ENCODE assay signal across 1 cellular context in the genomic region with DNA sequence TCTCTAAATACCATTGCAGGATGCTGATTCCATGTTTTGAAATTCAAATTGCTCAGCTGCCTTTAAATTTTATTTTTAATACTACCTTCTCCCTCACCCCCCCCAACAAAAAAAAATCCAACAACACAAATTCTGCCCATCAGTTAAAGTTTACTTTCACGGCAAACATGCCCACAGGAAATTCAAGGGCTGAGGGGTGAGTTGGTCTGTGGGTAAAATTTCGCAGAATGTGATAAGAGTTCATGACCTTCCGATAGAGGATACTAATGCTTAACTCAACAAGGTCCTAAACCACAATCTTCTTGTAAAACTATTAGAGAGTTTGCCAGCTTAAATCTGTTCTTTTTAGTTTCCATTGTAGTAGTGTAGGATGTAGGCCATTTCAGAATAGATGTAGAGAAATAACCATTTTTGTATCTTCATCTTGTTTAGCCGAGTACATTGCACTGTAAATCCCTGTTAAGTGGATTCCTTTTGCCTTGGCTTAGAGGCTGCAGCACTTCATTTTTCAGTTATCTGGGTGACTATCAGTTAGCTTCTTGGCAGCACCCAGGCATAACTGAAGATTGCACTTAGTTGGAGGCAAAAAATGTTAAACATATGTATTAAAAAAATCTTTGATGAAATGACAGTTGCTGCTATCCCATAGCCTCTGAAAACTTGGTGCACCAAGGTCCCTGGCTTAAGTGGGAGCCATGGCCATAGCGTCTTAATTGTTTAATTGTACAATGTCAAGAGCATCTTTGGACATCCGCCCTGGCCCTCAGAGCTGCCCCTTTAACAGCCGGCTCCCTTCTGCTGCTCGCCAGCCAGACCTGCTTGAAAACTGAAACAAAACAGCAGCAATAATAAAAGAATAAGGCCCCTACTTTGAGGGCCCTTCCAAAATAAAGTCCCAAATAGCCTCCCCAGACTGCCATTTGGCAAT.
TF ChIP-seq lines count a peak whose summit lies in the region.

No MANE protein-coding gene starts in this region.

TF ChIP-seq in HCT116, 20 proteins besides CTCF, POLR2A, EP300 and RAD21 (continued from another document):
- TF ChIP-seq, protein P1, sequence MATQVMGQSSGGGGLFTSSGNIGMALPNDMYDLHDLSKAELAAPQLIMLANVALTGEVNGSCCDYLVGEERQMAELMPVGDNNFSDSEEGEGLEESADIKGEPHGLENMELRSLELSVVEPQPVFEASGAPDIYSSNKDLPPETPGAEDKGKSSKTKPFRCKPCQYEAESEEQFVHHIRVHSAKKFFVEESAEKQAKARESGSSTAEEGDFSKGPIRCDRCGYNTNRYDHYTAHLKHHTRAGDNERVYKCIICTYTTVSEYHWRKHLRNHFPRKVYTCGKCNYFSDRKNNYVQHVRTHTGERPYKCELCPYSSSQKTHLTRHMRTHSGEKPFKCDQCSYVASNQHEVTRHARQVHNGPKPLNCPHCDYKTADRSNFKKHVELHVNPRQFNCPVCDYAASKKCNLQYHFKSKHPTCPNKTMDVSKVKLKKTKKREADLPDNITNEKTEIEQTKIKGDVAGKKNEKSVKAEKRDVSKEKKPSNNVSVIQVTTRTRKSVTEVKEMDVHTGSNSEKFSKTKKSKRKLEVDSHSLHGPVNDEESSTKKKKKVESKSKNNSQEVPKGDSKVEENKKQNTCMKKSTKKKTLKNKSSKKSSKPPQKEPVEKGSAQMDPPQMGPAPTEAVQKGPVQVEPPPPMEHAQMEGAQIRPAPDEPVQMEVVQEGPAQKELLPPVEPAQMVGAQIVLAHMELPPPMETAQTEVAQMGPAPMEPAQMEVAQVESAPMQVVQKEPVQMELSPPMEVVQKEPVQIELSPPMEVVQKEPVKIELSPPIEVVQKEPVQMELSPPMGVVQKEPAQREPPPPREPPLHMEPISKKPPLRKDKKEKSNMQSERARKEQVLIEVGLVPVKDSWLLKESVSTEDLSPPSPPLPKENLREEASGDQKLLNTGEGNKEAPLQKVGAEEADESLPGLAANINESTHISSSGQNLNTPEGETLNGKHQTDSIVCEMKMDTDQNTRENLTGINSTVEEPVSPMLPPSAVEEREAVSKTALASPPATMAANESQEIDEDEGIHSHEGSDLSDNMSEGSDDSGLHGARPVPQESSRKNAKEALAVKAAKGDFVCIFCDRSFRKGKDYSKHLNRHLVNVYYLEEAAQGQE (IDR thresholded peaks at IDR 0.05; ENCODE audit: low read depth): no peak
- TF ChIP-seq TCF7L2 (IDR thresholded peaks at IDR 0.05; ENCODE audit: borderline replicate concordance, extremely low read depth, insufficient read depth, insufficient read length) (no peak), CEBPB (IDR thresholded peaks at IDR 0.05; ENCODE audit: low read depth) (no peak), ELF1 (IDR thresholded peaks at IDR 0.05; ENCODE audit: borderline replicate concordance, low read depth) (no peak)
- TF ChIP-seq, protein P2, sequence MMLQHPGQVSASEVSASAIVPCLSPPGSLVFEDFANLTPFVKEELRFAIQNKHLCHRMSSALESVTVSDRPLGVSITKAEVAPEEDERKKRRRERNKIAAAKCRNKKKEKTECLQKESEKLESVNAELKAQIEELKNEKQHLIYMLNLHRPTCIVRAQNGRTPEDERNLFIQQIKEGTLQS (IDR thresholded peaks at IDR 0.05): no peak
- TF ChIP-seq, protein P3, sequence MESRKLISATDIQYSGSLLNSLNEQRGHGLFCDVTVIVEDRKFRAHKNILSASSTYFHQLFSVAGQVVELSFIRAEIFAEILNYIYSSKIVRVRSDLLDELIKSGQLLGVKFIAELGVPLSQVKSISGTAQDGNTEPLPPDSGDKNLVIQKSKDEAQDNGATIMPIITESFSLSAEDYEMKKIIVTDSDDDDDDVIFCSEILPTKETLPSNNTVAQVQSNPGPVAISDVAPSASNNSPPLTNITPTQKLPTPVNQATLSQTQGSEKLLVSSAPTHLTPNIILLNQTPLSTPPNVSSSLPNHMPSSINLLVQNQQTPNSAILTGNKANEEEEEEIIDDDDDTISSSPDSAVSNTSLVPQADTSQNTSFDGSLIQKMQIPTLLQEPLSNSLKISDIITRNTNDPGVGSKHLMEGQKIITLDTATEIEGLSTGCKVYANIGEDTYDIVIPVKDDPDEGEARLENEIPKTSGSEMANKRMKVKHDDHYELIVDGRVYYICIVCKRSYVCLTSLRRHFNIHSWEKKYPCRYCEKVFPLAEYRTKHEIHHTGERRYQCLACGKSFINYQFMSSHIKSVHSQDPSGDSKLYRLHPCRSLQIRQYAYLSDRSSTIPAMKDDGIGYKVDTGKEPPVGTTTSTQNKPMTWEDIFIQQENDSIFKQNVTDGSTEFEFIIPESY (IDR thresholded peaks at IDR 0.05; ENCODE audit: extremely low read depth, insufficient replicate concordance, low read length): no peak
